27 cellular contexts compared by ENCODE assay signal in genomic region chr5:28174691-28175090, GRCh38.
"Had no signal": no experiment of that assay in that cellular context is flagged by ENCODE, and none has a peak within 500 bp of the region (broad histone marks: within the 10 kb centered on the region; RNA-seq: fewer than 3 reads in every experiment).

No MANE protein-coding gene starts in this region.

- H3K4me1 ChIP-seq: stomach, suprapubic skin, testis, thyroid gland, tibial artery, tibial nerve, transverse colon, upper lobe of left lung, upper lobe of right lung, uterus, vagina had no signal

- H3K9me3 ChIP-seq: suprapubic skin, testis, thoracic aorta, thyroid gland, tibial artery, upper lobe of left lung, upper lobe of right lung, uterus, vagina had no signal

- H3K27me3 ChIP-seq: stomach, suprapubic skin, testis, thyroid gland, tibial artery, tibial nerve, transverse colon, upper lobe of left lung, upper lobe of right lung, uterus, vagina had no signal

- FAIRE-seq: urothelium cell line had no signal

- ATAC-seq: stimulated activated effector memory CD8-positive, alpha-beta T cell treated with anti-CD3 and anti-CD28 coated beads, Interleukin-12 subunit alpha, Interleukin-12 subunit beta, amount 100 ng/mL, for 72 hours; stimulated activated memory B cell treated with anti-CD40 and anti-IgM and Interleukin-4, amounts not matched to agents 10 μg/mL and 1 μg/mL and 100 μg/mL, for 72 hours; stimulated activated naive B cell treated with anti-CD40 and anti-IgM and Interleukin-4, amounts not matched to agents 10 μg/mL and 1 μg/mL and 100 μg/mL, for 72 hours; stimulated activated naive CD8-positive, alpha-beta T cell treated with anti-CD3 and anti-CD28 coated beads, Interleukin-15, amount 100 ng/mL, for 72 hours; stimulated activated naive CD8-positive, alpha-beta T cell treated with anti-CD3 and anti-CD28 coated beads, Interleukin-15, Interleukin-2, amounts not matched to agents 100 U/mL and 50 U/mL, for 24 hours; upper lobe of right lung had no signal

- DNase-seq: stimulated activated CD4-positive, alpha-beta T cell treated with anti-CD3 and anti-CD28 coated beads, Interleukin-2, amount 100 ng/mL, for 48 hours; stimulated activated CD4-positive, alpha-beta T cell treated with anti-CD3 and anti-CD28 coated beads, Interleukin-4, amount 100 ng/mL, for 1 hour; stimulated activated CD4-positive, alpha-beta T cell treated with anti-CD3 and anti-CD28 coated beads, Interleukin-4, amount 100 ng/mL, for 24 hours; stimulated activated CD4-positive, alpha-beta T cell treated with anti-CD3 and anti-CD28 coated beads, Interleukin-4, amount 100 ng/mL, for 4 hours; stimulated activated CD8-positive, alpha-beta memory T cell treated with anti-CD3 and anti-CD28 coated beads, Interleukin-4, amount 100 ng/mL, for 48 hours; stimulated activated naive B cell treated with anti-CD40 and anti-IgM and Interleukin-4, amounts not matched to agents 10 μg/mL and 1 μg/mL and 100 μg/mL, for 72 hours; stimulated activated naive CD4-positive, alpha-beta T cell; stimulated activated naive CD4-positive, alpha-beta T cell treated with Interleukin-2 at 50 U/mL for 16 hours; stimulated activated naive CD8-positive, alpha-beta T cell treated with anti-CD3 and anti-CD28 coated beads, Interleukin-15, amount 100 ng/mL, for 72 hours; stimulated activated naive CD8-positive, alpha-beta T cell treated with anti-CD3 and anti-CD28 coated beads, Interleukin-15, Interleukin-2, amounts not matched to agents 100 U/mL and 50 U/mL, for 24 hours; stomach; substantia nigra; testis; thyroid gland; tibial artery; transverse colon; trophoblast cell; upper lobe of right lung; uterus had no signal

- H3K36me3 ChIP-seq: stomach, suprapubic skin, thoracic aorta, thyroid gland, tibial artery, tibial nerve, transverse colon, upper lobe of left lung, upper lobe of right lung, uterus, vagina had no signal

- H3K27ac ChIP-seq: stomach, suprapubic skin, testis, thoracic aorta, thyroid gland, tibial artery, tibial nerve, transverse colon, upper lobe of left lung, upper lobe of right lung, uterus, vagina had no signal

- H3K4me3 ChIP-seq: stomach, suprapubic skin, testis, thoracic aorta, thyroid gland, tibial artery, tibial nerve, transverse colon, upper lobe of left lung, upper lobe of right lung, uterus, vagina had no signal
